In the genomic region with DNA sequence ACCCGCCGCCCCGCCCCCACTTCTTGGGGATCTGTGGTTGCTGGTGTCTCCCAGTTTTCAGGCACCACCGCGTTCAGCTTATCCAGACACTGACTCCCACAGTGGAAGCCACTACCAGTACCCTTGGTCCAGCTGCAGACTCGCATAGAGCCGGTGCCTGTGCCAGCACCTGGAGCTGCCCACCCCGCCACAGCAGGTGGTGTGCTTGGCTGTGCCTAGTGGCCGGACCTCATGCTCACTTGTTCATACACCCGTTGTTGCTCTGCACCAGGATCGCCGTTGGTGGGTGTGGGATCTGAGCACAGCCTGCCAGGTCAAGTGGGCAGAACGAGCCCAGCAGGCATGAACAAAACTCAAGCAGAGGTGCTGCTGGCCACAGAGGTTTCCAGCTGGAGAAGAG, we compare ENCODE assay signal across 8 cellular contexts.
"Had no signal": no experiment of that assay in that cellular context is flagged by ENCODE, and none has a peak within 500 bp of the region (broad histone marks: within the 10 kb centered on the region; RNA-seq: fewer than 3 reads in every experiment).

No MANE protein-coding gene starts in this region.

- FAIRE-seq: HepG2 had no signal

- ATAC-seq: HCT116, HepG2 had no signal

- H3K4me1 ChIP-seq: HAP-1 had no signal

- H3K9me3 ChIP-seq: HAP-1 had no signal

- H3K27ac ChIP-seq: HL-60 had no signal

- DNase-seq: GOT3, H7, HFFc6, KBM-7 had no signal

- H3K36me3 ChIP-seq: HAP-1 had no signal

- H3K4me3 ChIP-seq: HAP-1 had no signal
